ENCODE assay signal across 8 cellular contexts in the genomic region with DNA sequence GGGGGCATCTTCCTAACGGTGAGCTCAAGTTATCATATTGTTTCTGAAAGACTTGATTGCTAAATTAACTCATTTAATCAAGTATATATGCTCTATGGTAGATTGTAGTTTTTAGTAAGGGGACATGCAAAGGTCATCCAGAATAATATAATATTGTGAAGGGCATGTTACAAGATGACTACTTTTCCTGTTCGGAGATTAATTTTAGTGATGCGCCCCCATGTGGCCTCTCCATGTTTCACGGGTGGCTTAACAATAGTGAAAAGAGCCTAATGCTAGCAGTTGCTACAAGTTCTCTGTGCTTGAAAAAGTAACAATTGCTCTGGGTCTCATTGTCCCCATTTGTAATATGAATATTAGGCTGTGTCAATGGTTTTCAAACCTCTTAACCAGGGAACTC. TPM values are rescaled to one million over a fixed set of nuclear protein-coding genes. Genes with fewer than 3 reads are reported as not detected.
DNase-seq lines count a peak whose midpoint lies in the region; ATAC-seq and TF ChIP-seq lines count a peak whose summit lies in the region.

No MANE protein-coding gene starts in this region.

- in situ Hi-C loops in GM13977 (cut with MboI; ENCODE audit: low pct_unique_long_range_greater_than_20kb, low sequenced_read_pairs, unreplicated experiment), result loop anchor here (25.0 kb wide), 1 partner anchor 1208 kb away; no protein-coding TSS in a partner anchor

- H3K27me3 ChIP-seq in AG04450 (ENCODE audit: control insufficient read depth, insufficient read depth, low read length), result no peaks in the 10 kb centered on the region

- H3K27ac Mint-ChIP-seq in glutamatergic neuron (ENCODE audit: unreplicated experiment), result no peak overlapping the region

- no peaks in the 10 kb centered on the region for H3K36me3 Mint-ChIP-seq in glutamatergic neuron (ENCODE audit: unreplicated experiment)

- TF ChIP-seq CTCF in AG04450 (IDR thresholded peaks at IDR 0.05; ENCODE audit: low read depth, low read length), result peak; percentile 55
- TF ChIP-seq CTCF in GM13977 (IDR thresholded peaks at IDR 0.05; ENCODE audit: extremely low read depth, insufficient read depth, missing control alignments), result peak; percentile 66
- TF ChIP-seq CTCF in glutamatergic neuron (IDR thresholded peaks at IDR 0.05; ENCODE audit: partially characterized antibody, unreplicated experiment), result peak; percentile 50

- no peak for DNase-seq in AG04450 (ENCODE audit: low read depth, low spot score)
- peak; percentile 11 for DNase-seq in GM13977 (ENCODE audit: low spot score)
- peak; percentile 4 to 61 for DNase-seq in NCI-H526 (lab: John Stamatoyannopoulos, UW)
- DNase-seq in activated T-cell treated with anti-CD3 and anti-CD28 coated beads, Interleukin-2, amount 50 U/mL, for 48 hours, result peak; percentile 57 to 60
- peak; percentile 52 for DNase-seq in glutamatergic neuron
- DNase-seq in stimulated activated CD4-positive, alpha-beta T cell treated with anti-CD3 and anti-CD28 coated beads, Interleukin-2, amount 100 ng/mL, for 4 hours (ENCODE audit: low read depth), result peak; percentile 3
- DNase-seq in NCI-H2171 treated with DMSO at 0.1 percent for 48 hours (lab: John Stamatoyannopoulos, UW), result no peak

- peaks cover 6% of the 10 kb centered on the region for H3K27me3 Mint-ChIP-seq in glutamatergic neuron (ENCODE audit: unreplicated experiment)

- no peak overlapping the region for H3K4me3 Mint-ChIP-seq in glutamatergic neuron (ENCODE audit: unreplicated experiment)

- POLR2A ChIA-PET in AG04450 (lab: Yijun Ruan, JAX), result no interaction called here

- H3K9me3 ChIP-seq in AG04450 (ENCODE audit: control insufficient read depth, insufficient read depth, low read length), result no peaks in the 10 kb centered on the region

- H3K4me1 Mint-ChIP-seq in glutamatergic neuron (ENCODE audit: low read depth, unreplicated experiment), result peaks cover 42% of the 10 kb centered on the region

- peaks cover 7% of the 10 kb centered on the region for H3K9me3 Mint-ChIP-seq in glutamatergic neuron (ENCODE audit: unreplicated experiment)

- no peak for ATAC-seq in esophagus mucosa

- no peak overlapping the region for H3K4me3 ChIP-seq in AG04450 (ENCODE audit: low read depth, low read length)

- H3K27ac ChIP-seq in AG04450 (ENCODE audit: low read depth, low read length), result no peak overlapping the region

- CTCF ChIA-PET in AG04450 (lab: Charles Lee), result interaction anchor here (0.6 to 4.4 kb wide), 7 partner anchors 11 to 1218 kb away, joined by 3 to 30 read pairs (median 6); partner anchors contain the start of gene SMPX

RNA-seq across cellular contexts. Expression of gene SMPX, which starts 12.2 kb away (rescaled TPM):
- not detected in 2 replicates for polyA plus RNA-seq in AG04450 (2011; rRNA removed)
- polyA minus RNA-seq in AG04450 (2011; rRNA and poly(A)+ RNA removed), result not detected in 2 replicates
- not detected for total RNA-seq in glutamatergic neuron (ENCODE audit: unreplicated experiment)
- not detected for total RNA-seq in esophagus mucosa

Comparison
In these comparisons a context has a peak if more than half of its experiments do, and no peak if none do; other contexts are left out.
1. DNase-seq: peak in GM13977 (single experiment), NCI-H526 (2 of 2), activated T-cell treated with anti-CD3 and anti-CD28 coated beads, Interleukin-2, amount 50 U/mL, for 48 hours (2 of 2), glutamatergic neuron (single experiment) and stimulated activated CD4-positive, alpha-beta T cell treated with anti-CD3 and anti-CD28 coated beads, Interleukin-2, amount 100 ng/mL, for 4 hours (single experiment); none in AG04450 (single experiment) and NCI-H2171 treated with DMSO at 0.1 percent for 48 hours (single experiment).
2. Peak in every context shown above with its lines, with median percentiles within 50 percentile points of each other: CTCF ChIP-seq.